Comparison of ENCODE assay signal across 8 cellular contexts in the genomic region with DNA sequence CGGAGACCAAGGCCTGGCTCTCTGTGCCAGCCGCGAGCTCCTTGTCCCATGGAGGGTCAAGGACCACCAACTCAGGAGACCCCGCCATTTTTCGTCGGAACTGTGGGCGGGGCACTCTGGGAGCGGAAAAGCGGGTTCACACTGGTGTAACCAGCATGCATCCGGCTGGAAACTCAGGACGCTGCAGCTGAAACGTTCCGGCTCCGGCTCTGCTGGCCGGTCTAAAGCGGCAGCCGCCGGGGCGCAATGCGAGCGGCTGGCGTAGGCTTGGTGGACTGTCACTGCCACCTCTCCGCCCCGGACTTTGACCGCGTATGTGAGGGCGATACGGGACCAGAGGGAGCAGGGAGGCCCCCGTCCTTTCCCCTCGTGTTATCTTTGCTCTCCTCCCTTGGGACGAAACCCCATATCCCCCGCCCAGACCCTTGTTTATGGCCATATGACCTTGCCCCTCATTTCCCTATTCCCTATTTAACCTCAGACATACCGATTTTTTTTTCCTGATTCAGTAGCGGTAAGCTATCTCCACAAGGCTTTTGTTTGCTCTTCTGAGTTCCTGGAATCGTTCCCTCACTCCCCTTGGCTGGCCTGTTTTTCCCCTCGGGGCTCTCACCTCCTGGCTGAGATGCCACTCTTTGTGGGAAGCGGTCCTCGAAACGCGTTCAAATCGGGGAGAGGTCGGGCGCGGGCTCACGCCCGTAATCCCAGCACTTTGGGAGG. TPM values are rescaled to one million over a fixed set of nuclear protein-coding genes. Genes with fewer than 3 reads are reported as not detected.
DNase-seq lines count a peak whose midpoint lies in the region; ATAC-seq and TF ChIP-seq lines count a peak whose summit lies in the region.

NSL1 (minus strand) TSS at position 102 of the 720 bp plus-strand sequence; CDS start at position 88, 14 bp downstream.
A gene with protein sequence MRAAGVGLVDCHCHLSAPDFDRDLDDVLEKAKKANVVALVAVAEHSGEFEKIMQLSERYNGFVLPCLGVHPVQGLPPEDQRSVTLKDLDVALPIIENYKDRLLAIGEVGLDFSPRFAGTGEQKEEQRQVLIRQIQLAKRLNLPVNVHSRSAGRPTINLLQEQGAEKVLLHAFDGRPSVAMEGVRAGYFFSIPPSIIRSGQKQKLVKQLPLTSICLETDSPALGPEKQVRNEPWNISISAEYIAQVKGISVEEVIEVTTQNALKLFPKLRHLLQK (plus strand): TSS at position 219 of the 720 bp plus-strand sequence. CDS start 28 bp downstream, at position 247.

- H3K4me3 Mint-ChIP-seq in endodermal cell, result peak within 1 kb of the TSS; percentile 95

- peaks cover 9% of the 10 kb centered on the region for H3K36me3 ChIP-seq in endodermal cell (ENCODE audit: control insufficient read depth, insufficient read depth, low read length)

- peak within 1 kb of the TSS; percentile 96 for H3K27ac Mint-ChIP-seq in endodermal cell

- peaks cover 23% of the 10 kb centered on the region for H3K4me1 Mint-ChIP-seq in endodermal cell

- no peaks in the 10 kb centered on the region for H3K27me3 ChIP-seq in endodermal cell (ENCODE audit: control insufficient read depth, insufficient read depth, low read length, poor library complexity, severe bottlenecking)

- no peaks in the 10 kb centered on the region for H3K9me3 Mint-ChIP-seq in endodermal cell

- peak within 1 kb of the TSS; percentile 83 for H3K9ac ChIP-seq in endodermal cell (ENCODE audit: extremely low read depth, low read length, poor library complexity, severe bottlenecking)

- H3K9me3 ChIP-seq in endodermal cell (ENCODE audit: control insufficient read depth, low read length), result no peaks in the 10 kb centered on the region

- peak within 1 kb of the TSS; percentile 80 for H3K27ac ChIP-seq in endodermal cell (ENCODE audit: low read depth, low read length)

- peaks cover 19% of the 10 kb centered on the region for H3K36me3 Mint-ChIP-seq in endodermal cell (ENCODE audit: low read depth)

- DNase-seq in Caki2 (ENCODE audit: low read depth) (peak; percentile 83), HUDEP-2 (lab: John Stamatoyannopoulos, UW; ENCODE audit: unreplicated experiment in 76 of 76) (peak in 75 of 76 experiments; percentile 35 to 98 (median 85)), NOMO-1 treated with dmso at 0.1 percent for 144 hours (lab: John Stamatoyannopoulos, UW; ENCODE audit: unreplicated experiment) (peak; percentile 61), endodermal cell (peak; percentile 98), mesenteric fat pad (ENCODE audit: low spot score) (peak; percentile 97)
- peak; percentile 68 for DNase-seq in activated CD8-positive, alpha-beta memory T cell treated with anti-CD3 and anti-CD28 coated beads, Interleukin-2, amount 50 U/mL, for 1 hour (ENCODE audit: extremely low read depth)
- DNase-seq in stimulated activated CD8-positive, alpha-beta memory T cell treated with anti-CD3 and anti-CD28 coated beads, Interleukin-15, amount 100 ng/mL, for 1 hour (ENCODE audit: low read depth), result peak; percentile 91

- no peak for TF ChIP-seq CTCF in endodermal cell (conservative IDR thresholded peaks at IDR 0.05)

- H3K4me1 ChIP-seq in endodermal cell (ENCODE audit: control insufficient read depth, insufficient read depth, low read length), result no peaks in the 10 kb centered on the region

- in situ Hi-C loops in Caki2 (cut with HindIII; ENCODE audit: low pct_unique_long_range_greater_than_20kb, low sequenced_read_pairs), result no loop called here

- ATAC-seq in GM21390 (IDR thresholded peaks at IDR 0.05; ENCODE audit: unreplicated experiment), result peak; percentile 63

- peak within 1 kb of the TSS; percentile 92 for H3K4me3 ChIP-seq in endodermal cell (ENCODE audit: low read length)

- WGBS in endodermal cell (ENCODE audit: insufficient coverage in 1 of 2, insufficient read length in 1 of 2), 2 experiments, result 0% methylated on average over 38 to 46 of the region's 46 CpGs

- no peaks in the 10 kb centered on the region for H3K27me3 Mint-ChIP-seq in endodermal cell (ENCODE audit: insufficient read depth)

RNA-seq across cellular contexts. Expression of gene NSL1, which starts in this region (rescaled TPM):
- 54.7 and 65.7 TPM in 2 replicates for total RNA-seq in Caki2 (2014; rRNA removed; shearing (Covaris generic); ENCODE audit: low replicate concordance)
- total RNA-seq in endodermal cell (10 to 100 TPM; 47.6 to 57.7 TPM), mesenteric fat pad (28.3 TPM)
- 31.9 TPM for polyA plus RNA-seq in endodermal cell (2013, experiment 1 of 2)
- 31.2 TPM for polyA plus RNA-seq in endodermal cell (2013, experiment 2 of 2)

RNA-seq across cellular contexts. Expression of the second gene that starts in this region (rescaled TPM):
- 11.5 and 11.8 TPM in 2 replicates for total RNA-seq in Caki2 (2014; rRNA removed; shearing (Covaris generic); ENCODE audit: low replicate concordance)
- 10 to 100 TPM; 14.9 to 26.3 TPM for total RNA-seq in endodermal cell
- 15.0 TPM for polyA plus RNA-seq in endodermal cell (2013, experiment 1 of 2)
- polyA plus RNA-seq in endodermal cell (2013, experiment 2 of 2), result 17.7 TPM
- total RNA-seq in mesenteric fat pad, result 22.4 TPM

Comparison
In these comparisons a context has a peak if more than half of its experiments do, and no peak if none do; other contexts are left out.
1. Peak in every context shown above with its lines: DNase-seq, ATAC-seq, H3K4me3 ChIP-seq and H3K27ac ChIP-seq.